ENCODE assay signal across 11 cellular contexts in the genomic region with DNA sequence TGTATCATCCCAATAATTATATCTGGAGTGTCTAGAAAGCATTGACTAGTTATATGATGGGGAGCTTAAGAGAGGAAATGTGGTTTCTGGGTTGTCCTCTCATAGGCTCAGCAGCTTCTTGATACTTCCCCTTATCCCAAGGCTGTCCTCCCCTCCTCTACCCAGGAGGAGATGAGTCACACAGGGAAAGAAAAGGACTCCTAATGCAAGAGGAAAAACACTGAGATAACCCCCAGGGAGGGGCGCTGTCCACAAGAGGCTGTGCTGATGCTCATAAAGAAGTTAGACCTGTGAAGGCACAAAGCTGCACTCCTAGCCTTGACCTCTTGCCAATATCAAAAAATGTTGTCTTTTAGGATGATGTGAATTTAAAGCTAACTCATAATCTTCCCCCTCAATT. TPM values are rescaled to one million over a fixed set of nuclear protein-coding genes. Genes with fewer than 3 reads are reported as not detected.
DNase-seq lines count a peak whose midpoint lies in the region; ATAC-seq, FAIRE-seq and TF ChIP-seq lines count a peak whose summit lies in the region.
"Had no signal": no experiment of that assay in that cellular context is flagged by ENCODE, and none has a peak within 500 bp of the region (broad histone marks: within the 10 kb centered on the region; RNA-seq: fewer than 3 reads in every experiment).

No MANE protein-coding gene starts in this region.

- H3K4me3 ChIP-seq in astrocyte (ENCODE audit: insufficient read depth, low read depth, low read length): no peak overlapping the region
- no peak overlapping the region for H3K4me3 ChIP-seq in liver (ENCODE audit: low read depth in 1 of 3, low read length in 3 of 3)

- ATAC-seq in GM18870 (IDR thresholded peaks at IDR 0.05; ENCODE audit: unreplicated experiment) (no peak), HG02610 (IDR thresholded peaks at IDR 0.05; ENCODE audit: unreplicated experiment) (no peak)

- H3K36me3 Mint-ChIP-seq in astrocyte (ENCODE audit: low read depth, unreplicated experiment): no peaks in the 10 kb centered on the region

- peak; percentile 79 for DNase-seq in Daoy (ENCODE audit: low read depth)
- peak; percentile 6 for DNase-seq in LoVo (ENCODE audit: low spot score)
- DNase-seq in astrocyte (ENCODE audit: low read depth): peak; percentile 74
- DNase-seq in putamen (ENCODE audit: low spot score): no peak
- no peak for DNase-seq in NCI-H1092 (lab: John Stamatoyannopoulos, UW)
- DNase-seq: activated gamma-delta T cell had no signal

- H3K4me1 ChIP-seq in astrocyte (ENCODE audit: insufficient read depth, low read length): no peaks in the 10 kb centered on the region
- no peaks in the 10 kb centered on the region for H3K4me1 ChIP-seq in liver (ENCODE audit: control insufficient read depth in 4 of 4, insufficient read depth in 4 of 4, low read length in 3 of 4)

- H3K36me3 ChIP-seq in astrocyte (ENCODE audit: insufficient read depth, low read length) (no peaks in the 10 kb centered on the region), liver (ENCODE audit: control insufficient read depth in 4 of 4, insufficient read depth in 3 of 4, low read depth in 1 of 4, low read length in 3 of 4) (no peaks in the 10 kb centered on the region)

- H3K27me3 Mint-ChIP-seq in astrocyte (ENCODE audit: low read depth, unreplicated experiment): peaks cover 3% of the 10 kb centered on the region

- H3K4me3 Mint-ChIP-seq in astrocyte (ENCODE audit: unreplicated experiment): no peak overlapping the region
- H3K4me3 Mint-ChIP-seq: stimulated activated naive CD8-positive, alpha-beta T cell treated with anti-CD3 and anti-CD28 coated beads, Interleukin-15, Interleukin-2, amounts not matched to agents 100 ng/mL and 50 ng/mL, for 24 hours had no signal

- no peak overlapping the region for H3K9ac ChIP-seq in astrocyte (ENCODE audit: low read length)
- H3K9ac ChIP-seq in liver (ENCODE audit: low read depth in 1 of 2, low read length in 2 of 2): no peak overlapping the region
- H3K9ac ChIP-seq: KMS-11 had no signal

- H3K9me3 ChIP-seq in astrocyte (ENCODE audit: insufficient read depth, low read depth, low read length): no peaks in the 10 kb centered on the region
- H3K9me3 ChIP-seq in liver (ENCODE audit: control insufficient read depth in 4 of 4, low read length in 3 of 4): no peaks in the 10 kb centered on the region

- H3K9me3 Mint-ChIP-seq in astrocyte (ENCODE audit: unreplicated experiment): no peaks in the 10 kb centered on the region
- H3K9me3 Mint-ChIP-seq: stimulated activated naive CD8-positive, alpha-beta T cell treated with anti-CD3 and anti-CD28 coated beads, Interleukin-15, Interleukin-2, amounts not matched to agents 100 ng/mL and 50 ng/mL, for 24 hours had no signal

- no peak overlapping the region for H2AFZ ChIP-seq in astrocyte (ENCODE audit: low read depth, low read length)

- no peaks in the 10 kb centered on the region for H3K27me3 ChIP-seq in astrocyte (ENCODE audit: insufficient read depth, low read length)
- H3K27me3 ChIP-seq in liver (ENCODE audit: control insufficient read depth in 4 of 4, insufficient read depth in 4 of 4, low read length in 3 of 4): no peaks in the 10 kb centered on the region

- peak; percentile 45 for TF ChIP-seq CTCF in astrocyte (IDR thresholded peaks at IDR 0.05; ENCODE audit: insufficient read depth, low read depth, low read length)
- no peak for TF ChIP-seq CTCF in liver (IDR thresholded peaks at IDR 0.05; ENCODE audit: low read depth, low read length, missing input control)

- TF ChIP-seq RAD21 in liver (IDR thresholded peaks at IDR 0.05): peak in 1 of 2 donors; percentile 24

- no peak overlapping the region for H3K27ac Mint-ChIP-seq in astrocyte (ENCODE audit: unreplicated experiment)
- H3K27ac Mint-ChIP-seq: stimulated activated naive CD8-positive, alpha-beta T cell treated with anti-CD3 and anti-CD28 coated beads, Interleukin-15, Interleukin-2, amounts not matched to agents 100 ng/mL and 50 ng/mL, for 24 hours had no signal

- H3K79me2 ChIP-seq in astrocyte (ENCODE audit: insufficient read depth, low read length): no peaks in the 10 kb centered on the region

- H3K4me2 ChIP-seq in astrocyte (ENCODE audit: low read length): no peak overlapping the region
- H3K4me2 ChIP-seq: KMS-11 had no signal

- no peaks in the 10 kb centered on the region for H3K4me1 Mint-ChIP-seq in astrocyte (ENCODE audit: low read depth, unreplicated experiment)

- FAIRE-seq in astrocyte (lab: Jason Lieb, UNC): peak; percentile 91

- H3K27ac ChIP-seq in astrocyte (ENCODE audit: low read depth, low read length) (no peak overlapping the region), liver (ENCODE audit: low read depth in 1 of 2, low read length in 2 of 2) (no peak overlapping the region)
- H3K27ac ChIP-seq: KMS-11 had no signal

- no peaks in the 10 kb centered on the region for H4K20me1 ChIP-seq in astrocyte (ENCODE audit: insufficient read depth, low read length)

- WGBS in liver: 64% methylated on average over 1 of the region's 1 CpG

TF ChIP-seq in liver, 16 proteins besides CTCF, POLR2A, EP300 and RAD21:
- TF ChIP-seq REST (IDR thresholded peaks at IDR 0.05) (peak; percentile 95), ZBTB33 (IDR thresholded peaks at IDR 0.05) (no peak), TAF1 (conservative IDR thresholded peaks at IDR 0.05) (no peak), SP1 (IDR thresholded peaks at IDR 0.05) (no peak), GABPA (IDR thresholded peaks at IDR 0.05 in 1 of 2, conservative IDR thresholded peaks at IDR 0.05 in 1 of 2) (no peak), FOXA1 (IDR thresholded peaks at IDR 0.05) (no peak), HNF4A (conservative IDR thresholded peaks at IDR 0.05) (no peak)

RNA-seq across cellular contexts. Expression of gene GYG1, which starts 28.8 kb away (rescaled TPM):
- 19.9 and 33.4 TPM in 2 replicates for total RNA-seq in Daoy (2014; rRNA removed; shearing (Covaris generic))
- total RNA-seq in astrocyte: 38.1 and 41.9 TPM in 2 replicates
- 10 to 100 TPM in 1 of 2 donors, 1 to 10 TPM in 1; 9.2 to 16.6 TPM for total RNA-seq in liver
- polyA plus RNA-seq in liver: 10 to 100 TPM; 10.2 to 16.7 TPM

Comparison
In these comparisons a context has a peak if more than half of its experiments do, and no peak if none do; other contexts are left out.
1. DNase-seq: peak in Daoy (single experiment), LoVo (single experiment) and astrocyte (single experiment); none in putamen (single experiment) and NCI-H1092 (single experiment).